16 cellular contexts compared by ENCODE assay signal in the genomic region with DNA sequence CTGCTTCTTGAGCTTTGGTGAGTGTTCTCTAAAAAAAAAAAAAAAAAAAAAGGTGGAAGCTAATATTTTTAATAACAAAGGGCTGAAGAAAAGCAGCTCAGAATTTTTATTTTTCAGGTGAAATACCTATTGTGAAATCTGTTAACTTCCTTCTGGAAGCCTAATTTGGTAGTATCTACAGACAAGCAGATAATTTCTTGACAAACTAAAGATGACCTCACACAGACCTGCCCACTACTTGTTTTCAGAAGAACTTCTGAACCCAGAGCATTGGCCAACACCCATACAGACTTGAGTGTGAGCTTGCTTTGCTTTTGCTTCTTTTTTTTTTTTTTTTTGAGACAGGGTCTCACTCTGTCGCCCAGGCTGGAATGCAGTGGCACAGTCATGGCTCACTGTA. TPM values are rescaled to one million over a fixed set of nuclear protein-coding genes. Genes with fewer than 3 reads are reported as not detected.
DNase-seq lines count a peak whose midpoint lies in the region; ATAC-seq and TF ChIP-seq lines count a peak whose summit lies in the region.
"Had no signal": no experiment of that assay in that cellular context is flagged by ENCODE, and none has a peak within 500 bp of the region (broad histone marks: within the 10 kb centered on the region; RNA-seq: fewer than 3 reads in every experiment).

No MANE protein-coding gene starts in this region.

- POLR2A ChIA-PET in naive thymus-derived CD8-positive, alpha-beta T cell (lab: Charles Lee) = no interaction called here

- H3K9ac ChIP-seq in subcutaneous abdominal adipose tissue (ENCODE audit: low read length in 5 of 5) = no peak overlapping the region
- H3K9ac ChIP-seq: KMS-11 had no signal

- H3K9me3 ChIP-seq in lower lobe of right lung (no peaks in the 10 kb centered on the region), subcutaneous abdominal adipose tissue (ENCODE audit: control insufficient read depth in 5 of 5, low read length in 5 of 5) (no peaks in the 10 kb centered on the region)
- H3K9me3 ChIP-seq: MG63 had no signal

- peak; percentile 33 for DNase-seq in MV-4-11 (lab: John Stamatoyannopoulos, UW)
- no peak for DNase-seq in lower lobe of right lung
- DNase-seq in foreskin melanocyte = no peak
- DNase-seq in mesenteric fat pad (ENCODE audit: low spot score) = no peak
- DNase-seq in naive thymus-derived CD8-positive, alpha-beta T cell = no peak
- DNase-seq: HCEC 1CT, MG63, NCI-H1417, NCI-H1930, NCI-H2171 treated with DMSO at 0.1 percent for 48 hours, NCI-H524, SHP77 had no signal

- no peaks in the 10 kb centered on the region for H3K27me3 ChIP-seq in lower lobe of right lung (ENCODE audit: low read depth)
- H3K27me3 ChIP-seq in subcutaneous abdominal adipose tissue (ENCODE audit: control insufficient read depth in 5 of 5, insufficient read depth in 4 of 5, low read length in 5 of 5) = no peaks in the 10 kb centered on the region
- H3K27me3 ChIP-seq: MG63 had no signal

- H3K9me3 Mint-ChIP-seq in naive thymus-derived CD8-positive, alpha-beta T cell = no peaks in the 10 kb centered on the region

- H3K4me1 Mint-ChIP-seq in naive thymus-derived CD8-positive, alpha-beta T cell = peaks cover 9 to 44% (median 29%) of the 10 kb centered on the region in 4 donors

- intact Hi-C loops in lower lobe of right lung (cut with DNase I) = no loop called here

- peak overlapping the region in 1 of 10 donors; percentile 15 for H3K27ac Mint-ChIP-seq in naive thymus-derived CD8-positive, alpha-beta T cell

- no peak overlapping the region for H3K4me3 Mint-ChIP-seq in naive thymus-derived CD8-positive, alpha-beta T cell

- H3K36me3 Mint-ChIP-seq in naive thymus-derived CD8-positive, alpha-beta T cell = peaks cover 0 to 26% (median 0%) of the 10 kb centered on the region in 3 donors

- H3K36me3 ChIP-seq in lower lobe of right lung = no peaks in the 10 kb centered on the region
- no peaks in the 10 kb centered on the region for H3K36me3 ChIP-seq in subcutaneous abdominal adipose tissue (ENCODE audit: control insufficient read depth in 5 of 5, insufficient read depth in 5 of 5, low read length in 5 of 5)
- H3K36me3 ChIP-seq: MG63 had no signal

- H3K27me3 Mint-ChIP-seq in naive thymus-derived CD8-positive, alpha-beta T cell = no peaks in the 10 kb centered on the region

- H3K27ac ChIP-seq in lower lobe of right lung = no peak overlapping the region
- peak overlapping the region; percentile 7 for H3K27ac ChIP-seq in subcutaneous abdominal adipose tissue (ENCODE audit: low read depth, low read length)
- H3K27ac ChIP-seq: KMS-11 had no signal

- peak; percentile 48 for ATAC-seq in esophagus mucosa
- ATAC-seq in lower lobe of right lung = peak; percentile 61 to 68
- ATAC-seq in naive thymus-derived CD8-positive, alpha-beta T cell = no peak
- ATAC-seq: SK-N-SH treated with all-trans-retinoic acid at 6 μM for 48 hours had no signal

- H3K4me3 ChIP-seq in lower lobe of right lung (no peak overlapping the region), subcutaneous abdominal adipose tissue (ENCODE audit: low read depth in 1 of 5, low read length in 5 of 5) (no peak overlapping the region)
- H3K4me3 ChIP-seq: MG63 had no signal

- TF ChIP-seq CTCF in lower lobe of right lung (IDR thresholded peaks at IDR 0.05) = no peak

- H3K4me1 ChIP-seq in lower lobe of right lung (peaks cover 52% of the 10 kb centered on the region), subcutaneous abdominal adipose tissue (ENCODE audit: control insufficient read depth in 5 of 5, insufficient read depth in 5 of 5, low read length in 5 of 5) (peaks cover 4 to 79% (median 70%) of the 10 kb centered on the region in 5 donors)

RNA-seq across cellular contexts. Expression of gene LRRC4, which starts 31.2 kb away (rescaled TPM):
- total RNA-seq in esophagus mucosa (16.7 TPM), lower lobe of right lung (12.8 TPM), mesenteric fat pad (6.5 TPM)
- total RNA-seq in naive thymus-derived CD8-positive, alpha-beta T cell = under 1 TPM in 1 of 2 experiments, not detected in 1; 0.22 TPM
- under 1 TPM in 1 of 3 donors, not detected in 2; 0.15 TPM for polyA plus RNA-seq in naive thymus-derived CD8-positive, alpha-beta T cell

Comparison
In these comparisons a context has a peak if more than half of its experiments do, and no peak if none do; other contexts are left out.
1. ATAC-seq: peak in esophagus mucosa (single experiment) and lower lobe of right lung (2 of 2); none in naive thymus-derived CD8-positive, alpha-beta T cell (0 of 2).